ENCODE assay signal across 8 cellular contexts in the genomic region with DNA sequence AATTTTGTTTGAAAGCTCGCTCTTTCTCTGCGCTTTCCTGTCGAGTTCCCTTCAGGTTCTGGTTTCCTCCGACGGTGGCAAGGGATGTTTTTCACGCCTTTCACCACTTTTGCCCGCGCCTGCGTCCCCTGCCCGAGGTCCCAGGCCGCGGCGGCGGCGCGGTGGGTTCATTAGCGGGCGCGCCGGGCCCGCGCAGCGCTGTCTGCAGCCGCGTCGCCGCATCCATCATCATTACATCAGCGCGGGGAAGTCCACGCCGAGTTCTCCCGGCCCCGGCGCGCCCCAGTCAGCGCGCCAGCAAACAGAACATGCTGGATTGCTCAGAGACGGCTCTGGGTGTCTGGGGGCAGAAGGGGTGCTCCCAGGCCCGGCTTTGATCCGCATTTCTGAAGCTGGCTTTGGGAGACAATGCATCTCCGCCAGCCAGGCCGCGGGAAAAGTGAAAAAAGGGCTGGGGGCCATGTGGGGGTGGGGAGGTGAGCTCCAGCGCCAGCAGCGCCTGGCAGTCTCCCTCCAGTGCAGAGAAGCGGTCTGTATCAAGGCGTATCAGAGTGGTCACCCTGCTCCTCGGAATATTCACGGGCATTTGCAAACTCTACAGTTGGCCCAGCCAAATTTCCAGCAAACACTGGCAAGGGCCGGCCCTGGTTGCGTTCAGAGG. TPM values are rescaled to one million over a fixed set of nuclear protein-coding genes. Genes with fewer than 3 reads are reported as not detected.
DNase-seq lines count a peak whose midpoint lies in the region; FAIRE-seq and TF ChIP-seq lines count a peak whose summit lies in the region.

No MANE protein-coding gene starts in this region.

- WGBS in tibial nerve, 2 donors = 27 to 50% methylated on average over 47 to 49 of the region's 51 CpGs

- peaks cover 76% of the 10 kb centered on the region for H3K27me3 Mint-ChIP-seq in activated T-cell treated with anti-CD3 and anti-CD28 coated beads, Interleukin-2, amount 50 U/mL, for 24 hours

- TF ChIP-seq POLR2A in tibial nerve (IDR thresholded peaks at IDR 0.05) = no peak

- TF ChIP-seq CTCF in astrocyte of the cerebellum (IDR thresholded peaks at IDR 0.05; ENCODE audit: low read depth, low read length, missing control alignments) (no peak), kidney (IDR thresholded peaks at IDR 0.05; ENCODE audit: borderline replicate concordance, extremely low read depth, insufficient read depth) (no peak), tibial nerve (IDR thresholded peaks at IDR 0.05) (no peak)

- peaks cover 9% of the 10 kb centered on the region for H3K4me1 Mint-ChIP-seq in activated T-cell treated with anti-CD3 and anti-CD28 coated beads, Interleukin-2, amount 50 U/mL, for 24 hours (ENCODE audit: low read depth)

- no peaks in the 10 kb centered on the region for H3K9me3 ChIP-seq in kidney (ENCODE audit: control insufficient read depth in 1 of 2, low read length in 2 of 2)
- H3K9me3 ChIP-seq in tibial nerve = no peaks in the 10 kb centered on the region

- H3K4me3 ChIP-seq in astrocyte of the cerebellum (ENCODE audit: low read depth, low read length) (peak overlapping the region; percentile 32), kidney (ENCODE audit: low read length in 2 of 2) (peak overlapping the region; percentile 26 to 52), tibial nerve (peak overlapping the region in 3 of 4 donors; percentile 16 to 36 (median 21))

- H3K27ac Mint-ChIP-seq in activated T-cell treated with anti-CD3 and anti-CD28 coated beads, Interleukin-2, amount 50 U/mL, for 24 hours = no peak overlapping the region

- in situ Hi-C loops in astrocyte of the cerebellum (cut with HindIII; ENCODE audit: low sequenced_read_pairs) = loop anchor here (25.0 kb wide), 1 partner anchor 241 kb away; no protein-coding TSS in a partner anchor

- H3K9ac ChIP-seq in kidney (ENCODE audit: low read length in 2 of 2) = no peak overlapping the region

- no peaks in the 10 kb centered on the region for H3K36me3 ChIP-seq in kidney (ENCODE audit: control insufficient read depth in 1 of 2, insufficient read depth in 2 of 2, low read length in 2 of 2)
- no peaks in the 10 kb centered on the region for H3K36me3 ChIP-seq in tibial nerve

- no peak for FAIRE-seq in kidney (lab: Jason Lieb, UNC)

- peak; percentile 30 for DNase-seq in activated T-cell treated with anti-CD3 and anti-CD28 coated beads, Interleukin-2, amount 50 U/mL, for 24 hours
- no peak for DNase-seq in activated T-cell treated with anti-CD3 and anti-CD28 coated beads for 4 hours
- DNase-seq in astrocyte of the cerebellum (ENCODE audit: low read depth) = no peak
- peak; percentile 72 for DNase-seq in kidney
- no peak for DNase-seq in tibial nerve (ENCODE audit: low spot score in 2 of 2)
- no peak for DNase-seq in NCI-H526 (lab: John Stamatoyannopoulos, UW)
- DNase-seq in stimulated activated CD4-positive, alpha-beta T cell treated with anti-CD3 and anti-CD28 coated beads, Interleukin-12 subunit alpha, Interleukin-12 subunit beta, amount 100 ng/mL, for 4 hours = no peak
- DNase-seq in DMS 273 treated with DMSO at 0.1 percent for 48 hours (lab: John Stamatoyannopoulos, UW) = no peak

- H3K36me3 Mint-ChIP-seq in activated T-cell treated with anti-CD3 and anti-CD28 coated beads, Interleukin-2, amount 50 U/mL, for 24 hours (ENCODE audit: low read depth) = no peaks in the 10 kb centered on the region

- peak overlapping the region; percentile 51 for H3K4me3 Mint-ChIP-seq in activated T-cell treated with anti-CD3 and anti-CD28 coated beads, Interleukin-2, amount 50 U/mL, for 24 hours

- H3K27ac ChIP-seq in kidney (ENCODE audit: low read depth in 2 of 2, low read length in 2 of 2) (no peak overlapping the region), tibial nerve (no peak overlapping the region)

- intact Hi-C loops in kidney (cut with DNase I) = no loop called here

- TF ChIP-seq EP300 in tibial nerve (IDR thresholded peaks at IDR 0.05) = no peak

- H3K9me3 Mint-ChIP-seq in activated T-cell treated with anti-CD3 and anti-CD28 coated beads, Interleukin-2, amount 50 U/mL, for 24 hours = no peaks in the 10 kb centered on the region

- H3K4me1 ChIP-seq in kidney (ENCODE audit: control insufficient read depth in 1 of 2, insufficient read depth in 1 of 2, low read depth in 1 of 2, low read length in 2 of 2) (no peaks in the 10 kb centered on the region), tibial nerve (peaks cover 0 to 49% (median 11%) of the 10 kb centered on the region in 4 donors)

- H3K27me3 ChIP-seq in tibial nerve = no peaks in the 10 kb centered on the region

RNA-seq across cellular contexts. Expression of gene GLI3, which starts 8.9 kb away (rescaled TPM):
- total RNA-seq in kidney = 11.1 TPM
- 0.92 TPM for polyA plus RNA-seq in kidney (ENCODE audit: insufficient read depth, low read depth, low replicate concordance)
- total RNA-seq in tibial nerve = 10 to 100 TPM in 1 of 4 donors, 1 to 10 TPM in 3; 8.6 to 12.6 (median 8.7) TPM

Comparison
In these comparisons a context has a peak if more than half of its experiments do, and no peak if none do; other contexts are left out.
1. DNase-seq: peak in activated T-cell treated with anti-CD3 and anti-CD28 coated beads, Interleukin-2, amount 50 U/mL, for 24 hours (single experiment) and kidney (single experiment); none in activated T-cell treated with anti-CD3 and anti-CD28 coated beads for 4 hours (single experiment), astrocyte of the cerebellum (single experiment), tibial nerve (0 of 2), NCI-H526 (0 of 2), stimulated activated CD4-positive, alpha-beta T cell treated with anti-CD3 and anti-CD28 coated beads, Interleukin-12 subunit alpha, Interleukin-12 subunit beta, amount 100 ng/mL, for 4 hours (single experiment) and DMS 273 treated with DMSO at 0.1 percent for 48 hours (single experiment).
2. Peak in every context shown above with its lines, with median percentiles within 50 percentile points of each other: H3K4me3 ChIP-seq.